2 cellular contexts compared by ENCODE assay signal in genomic region chr1:12495725-12496124, GRCh38.
TF ChIP-seq lines count a peak whose summit lies in the region.

No MANE protein-coding gene starts in this region.

TF ChIP-seq in SK-N-SH, 30 proteins besides CTCF, POLR2A, EP300 and RAD21 (continued from another document):
- no peak for TF ChIP-seq REST (IDR thresholded peaks at IDR 0.05; ENCODE audit: low read depth, low read length)
- no peak for TF ChIP-seq RXRA (IDR thresholded peaks at IDR 0.05; ENCODE audit: borderline replicate concordance, low read depth)
- no peak for TF ChIP-seq PBX3 (IDR thresholded peaks at IDR 0.05)
- no peak for TF ChIP-seq TEAD4 (IDR thresholded peaks at IDR 0.05; ENCODE audit: borderline replicate concordance, insufficient read depth)
- TF ChIP-seq TCF12 (IDR thresholded peaks at IDR 0.05): no peak
- TF ChIP-seq FOSL2 (IDR thresholded peaks at IDR 0.05; ENCODE audit: borderline replicate concordance, low read depth): no peak
- no peak for TF ChIP-seq MEF2A (IDR thresholded peaks at IDR 0.05; ENCODE audit: borderline replicate concordance, low read depth)
- no peak for TF ChIP-seq USF1 (IDR thresholded peaks at IDR 0.05; ENCODE audit: borderline replicate concordance, low read depth)
- no peak for TF ChIP-seq MAX (IDR thresholded peaks at IDR 0.05; ENCODE audit: low read depth)
- TF ChIP-seq NFIC (IDR thresholded peaks at IDR 0.05; ENCODE audit: borderline replicate concordance): no peak
- no peak for TF ChIP-seq GATA2 (CRISPR knock-in tag; IDR thresholded peaks at IDR 0.05)
TF ChIP-seq in SK-N-SH: peak in this region for 0.

TF ChIP-seq in SK-N-SH treated with all-trans-retinoic acid at 6 μM for 48 hours, 23 proteins besides CTCF, POLR2A, EP300 and RAD21 (continued from another document):
- TF ChIP-seq CSRNP3 (CRISPR knock-in tag; IDR thresholded peaks at IDR 0.05) (no peak), ZFP30 (CRISPR knock-in tag; IDR thresholded peaks at IDR 0.05) (no peak), SNAI2 (CRISPR knock-in tag; IDR thresholded peaks at IDR 0.05) (no peak), TSHZ2 (CRISPR knock-in tag; IDR thresholded peaks at IDR 0.05) (no peak), ISL1 (CRISPR knock-in tag; IDR thresholded peaks at IDR 0.05) (no peak), ZNF565 (CRISPR knock-in tag; conservative IDR thresholded peaks at IDR 0.05; ENCODE audit: low read depth) (no peak)
